ENCODE assay signal across 11 cellular contexts in genomic region chr5:41509399-41510175, GRCh38. TPM values are rescaled to one million over a fixed set of nuclear protein-coding genes. Genes with fewer than 3 reads are reported as not detected.
A peak's percentile ranks its signal among the peaks of the same experiment; 100 is the strongest.
DNase-seq lines count a peak whose midpoint lies in the region; ATAC-seq and TF ChIP-seq lines count a peak whose summit lies in the region.
"Had no signal": no experiment of that assay in that cellular context is flagged by ENCODE, and none has a peak within 500 bp of the region (broad histone marks: within the 10 kb centered on the region; RNA-seq: fewer than 3 reads in every experiment).

No MANE protein-coding gene starts in this region.

- peak overlapping the region; percentile 74 for H3K9ac ChIP-seq in adipocyte (ENCODE audit: low read length)
- H3K9ac ChIP-seq: BLaER1 had no signal

- intact Hi-C loops in left cardiac atrium (cut with DNase I) (loop anchor here in 1 of 2 donors (10.0 kb wide), 1 partner anchor 315 kb away; no protein-coding TSS in a partner anchor), ovary (cut with DNase I) (loop anchor here in 1 of 4 donors (10.0 kb wide), 2 partner anchors 335 to 605 kb away; partner anchors contain the start of gene C7)

- H3K9me3 ChIP-seq in AG04450 (ENCODE audit: control insufficient read depth, insufficient read depth, low read length) (no peaks in the 10 kb centered on the region; the same call in 1 of the 2 replicates), adipocyte (ENCODE audit: control insufficient read depth, low read length) (no peaks in the 10 kb centered on the region), ovary (no peaks in the 10 kb centered on the region)

- POLR2A ChIA-PET in AG04450 (lab: Yijun Ruan, JAX) = no interaction called here

- H3K27me3 Mint-ChIP-seq in stimulated activated naive CD8-positive, alpha-beta T cell treated with anti-CD3 and anti-CD28 coated beads, Interleukin-15, amount 100 ng/mL, for 72 hours = peaks cover 31% of the 10 kb centered on the region

- peak; percentile 12 to 19 for ATAC-seq in left cardiac atrium
- ATAC-seq in HG03135 (IDR thresholded peaks at IDR 0.05; ENCODE audit: unreplicated experiment) = no peak
- ATAC-seq in GM19328 (IDR thresholded peaks at IDR 0.05; ENCODE audit: unreplicated experiment) = no peak
- no peak for ATAC-seq in stimulated activated naive CD8-positive, alpha-beta T cell treated with anti-CD3 and anti-CD28 coated beads, Interleukin-15, amount 100 ng/mL, for 72 hours

- no peak overlapping the region for H3K27ac ChIP-seq in AG04450 (ENCODE audit: low read depth, low read length)
- H3K27ac ChIP-seq in ovary = peak overlapping the region; percentile 56 to 73
- H3K27ac ChIP-seq: BLaER1 had no signal

- no peak for DNase-seq in AG04450 (ENCODE audit: low read depth, low spot score)
- DNase-seq in adipocyte (ENCODE audit: low read depth) = no peak
- peak; percentile 24 for DNase-seq in left cardiac atrium
- DNase-seq in ovary = peak; percentile 18 to 45 (median 26)
- DNase-seq in activated CD4-positive, CD25-positive, alpha-beta regulatory T cell treated with anti-CD3 and anti-CD28 coated beads, Interleukin-2, amount 50 U/mL, for 72 hours = no peak
- no peak for DNase-seq in stimulated activated naive CD8-positive, alpha-beta T cell treated with anti-CD3 and anti-CD28 coated beads, Interleukin-15, amount 100 ng/mL, for 72 hours
- DNase-seq: NCI-H2029 treated with DMSO at 0.1 percent for 48 hours; stimulated activated CD4-positive, alpha-beta T cell treated with anti-CD3 and anti-CD28 coated beads, Interleukin-4, amount 100 ng/mL, for 24 hours had no signal

- TF ChIP-seq POLR2A in ovary (IDR thresholded peaks at IDR 0.05) = no peak

- no peak for TF ChIP-seq EP300 in ovary (IDR thresholded peaks at IDR 0.05)

- H3K4me1 Mint-ChIP-seq in stimulated activated naive CD8-positive, alpha-beta T cell treated with anti-CD3 and anti-CD28 coated beads, Interleukin-15, amount 100 ng/mL, for 72 hours = no peaks in the 10 kb centered on the region

- no peak overlapping the region for H3K4me3 Mint-ChIP-seq in stimulated activated naive CD8-positive, alpha-beta T cell treated with anti-CD3 and anti-CD28 coated beads, Interleukin-15, amount 100 ng/mL, for 72 hours

- WGBS in ovary, 3 donors = 4 to 22% (median 12%) methylated on average over 35 of the region's 35 CpGs

- H3K9me3 Mint-ChIP-seq in stimulated activated naive CD8-positive, alpha-beta T cell treated with anti-CD3 and anti-CD28 coated beads, Interleukin-15, amount 100 ng/mL, for 72 hours = peaks cover 0 to 7% of the 10 kb centered on the region in 2 donors

- H3K27ac Mint-ChIP-seq in stimulated activated naive CD8-positive, alpha-beta T cell treated with anti-CD3 and anti-CD28 coated beads, Interleukin-15, amount 100 ng/mL, for 72 hours = no peak overlapping the region

- H3K4me3 ChIP-seq in AG04450 (ENCODE audit: low read depth, low read length) (peak overlapping the region; percentile 48), adipocyte (ENCODE audit: low read length) (peak overlapping the region; percentile 86), ovary (peak overlapping the region; percentile 50)
- H3K4me3 ChIP-seq: BLaER1 had no signal

- TF ChIP-seq CTCF in AG04450 (IDR thresholded peaks at IDR 0.05; ENCODE audit: low read depth, low read length) = no peak
- TF ChIP-seq CTCF in ovary (IDR thresholded peaks at IDR 0.05) = no peak

- CTCF ChIA-PET in AG04450 (lab: Charles Lee) = interaction anchor here (0.6 kb wide), 1 partner anchor 1931 kb away, joined by 6 read pairs; no protein-coding TSS in a partner anchor

- peaks cover 22% of the 10 kb centered on the region for H3K27me3 ChIP-seq in AG04450 (ENCODE audit: control insufficient read depth, insufficient read depth, low read length)
- H3K27me3 ChIP-seq in adipocyte (replicated peaks; ENCODE audit: control insufficient read depth, insufficient read depth, low read length) = peaks cover 10% of the 10 kb centered on the region
- no peaks in the 10 kb centered on the region for H3K27me3 ChIP-seq in ovary
- H3K27me3 ChIP-seq: BLaER1 had no signal

- H3K4me1 ChIP-seq in adipocyte (ENCODE audit: control insufficient read depth, insufficient read depth, low read length) (peaks cover 23% of the 10 kb centered on the region), ovary (ENCODE audit: insufficient read depth) (no peaks in the 10 kb centered on the region)
- H3K4me1 ChIP-seq: BLaER1 had no signal

- H3K36me3 ChIP-seq in adipocyte (ENCODE audit: control insufficient read depth, insufficient read depth, low read length, severe bottlenecking) = no peaks in the 10 kb centered on the region
- no peaks in the 10 kb centered on the region for H3K36me3 ChIP-seq in ovary
- H3K36me3 ChIP-seq: BLaER1 had no signal

RNA-seq across cellular contexts. Expression of gene PLCXD3, which starts 0.8 kb away (rescaled TPM):
- polyA plus RNA-seq in AG04450 (2011; rRNA removed) (0.01 and 0.02 TPM in 2 replicates), ovary (10 to 100 TPM; 18.7 to 19.7 TPM)
- not detected in 2 replicates for polyA minus RNA-seq in AG04450 (2011; rRNA and poly(A)+ RNA removed)
- total RNA-seq in left cardiac atrium (10 to 100 TPM; 25.2 to 39.6 TPM), ovary (10 to 100 TPM; 19.5 to 69.5 (median 36.8) TPM)

Comparison
In these comparisons a context has a peak if more than half of its experiments do, and no peak if none do; other contexts are left out.
1. DNase-seq: peak in left cardiac atrium (single experiment) and ovary (5 of 5); none in AG04450 (single experiment), adipocyte (single experiment), activated CD4-positive, CD25-positive, alpha-beta regulatory T cell treated with anti-CD3 and anti-CD28 coated beads, Interleukin-2, amount 50 U/mL, for 72 hours (single experiment) and stimulated activated naive CD8-positive, alpha-beta T cell treated with anti-CD3 and anti-CD28 coated beads, Interleukin-15, amount 100 ng/mL, for 72 hours (0 of 2).
2. ATAC-seq: peak in left cardiac atrium (2 of 2); none in HG03135 (single experiment), GM19328 (single experiment) and stimulated activated naive CD8-positive, alpha-beta T cell treated with anti-CD3 and anti-CD28 coated beads, Interleukin-15, amount 100 ng/mL, for 72 hours (single experiment).
3. Peak in every context shown above with its lines, with median percentiles within 50 percentile points of each other: H3K4me3 ChIP-seq.